Comparison of ENCODE assay signal across 1 cellular context in genomic region chr12:16609140-16609539, GRCh38.
TF ChIP-seq lines count a peak whose summit lies in the region.

No MANE protein-coding gene starts in this region.

TF ChIP-seq in GM23338, 12 proteins besides CTCF, POLR2A, EP300 and RAD21 (continued from another document):
- TF ChIP-seq ZNF462 (CRISPR knock-in tag; IDR thresholded peaks at IDR 0.05) (no peak), JUNB (IDR thresholded peaks at IDR 0.05; ENCODE audit: unreplicated experiment) (no peak)
TF ChIP-seq in GM23338: peak in this region for 0.
